Comparison of ENCODE assay signal across 1 cellular context in genomic region chr4:109559983-109560686, GRCh38.
TF ChIP-seq lines count a peak whose summit lies in the region.

Gene MCUB (plus strand): TSS chr4:109560246. CDS start chr4:109560338, 92 bp downstream.

TF ChIP-seq in HepG2, 621 proteins besides CTCF, POLR2A, EP300 and RAD21 (continued from another document):
- no peak for TF ChIP-seq HOMEZ (CRISPR knock-in tag; IDR thresholded peaks at IDR 0.05; ENCODE audit: low read depth)
- TF ChIP-seq ZNF230 (CRISPR knock-in tag; IDR thresholded peaks at IDR 0.05): 0 out of 2 replicates have a peak, but pooled peaks have one; percentile 42
